8 cellular contexts compared by ENCODE assay signal in genomic region chr11:47215366-47215925, GRCh38. TPM values are rescaled to one million over a fixed set of nuclear protein-coding genes. Genes with fewer than 3 reads are reported as not detected.
A peak's percentile ranks its signal among the peaks of the same experiment; 100 is the strongest.
DNase-seq lines count a peak whose midpoint lies in the region; ATAC-seq and TF ChIP-seq lines count a peak whose summit lies in the region.

No MANE protein-coding gene starts in this region.

- peaks cover 0 to 33% (median 8%) of the 10 kb centered on the region in 9 donors for H3K36me3 ChIP-seq in heart left ventricle
- H3K36me3 ChIP-seq in SJSA1: peaks cover 19% of the 10 kb centered on the region

- peak overlapping the region; percentile 37 to 81 (median 68) for H3K4me3 ChIP-seq in heart left ventricle
- H3K4me3 ChIP-seq in SJSA1: peak overlapping the region; percentile 45
- H3K4me3 ChIP-seq in fibroblast of pulmonary artery (replicated peaks; ENCODE audit: low read depth, low read length): peak overlapping the region; percentile 73

- H3K4me1 ChIP-seq in heart left ventricle: peaks cover 3 to 49% (median 20%) of the 10 kb centered on the region in 12 donors
- H3K4me1 ChIP-seq in SJSA1 (replicated peaks): peaks cover 32% of the 10 kb centered on the region

- no peak for TF ChIP-seq CTCF in heart left ventricle (IDR thresholded peaks at IDR 0.05)
- no peak for TF ChIP-seq CTCF in fibroblast of pulmonary artery (IDR thresholded peaks at IDR 0.05; ENCODE audit: low read length, missing control alignments)

- ATAC-seq in heart left ventricle: no peak
- no peak for ATAC-seq in left ventricle myocardium superior
- no peak for ATAC-seq in GM21381 (IDR thresholded peaks at IDR 0.05; ENCODE audit: unreplicated experiment)
- no peak for ATAC-seq in HG03457 (IDR thresholded peaks at IDR 0.05; ENCODE audit: unreplicated experiment)

- intact Hi-C loops in heart left ventricle (cut with DNase I): loop anchor here in 4 of 10 donors (1.0 to 5.0 kb wide), 7 partner anchors 29 to 42 kb away; partner anchors contain the start of genes ARFGAP2 (in 2 of the 4), PACSIN3 (in 2 of the 4) and NR1H3 (in 1 of the 4)
- intact Hi-C loops in left ventricle myocardium superior (cut with micrococcal nuclease): no loop called here

- DNase-seq in heart left ventricle (no peak), left ventricle myocardium superior (no peak), SJSA1 (ENCODE audit: low read depth in 1 of 2, low spot score in 2 of 2) (no peak), fibroblast of pulmonary artery (ENCODE audit: low read depth) (no peak), putamen (ENCODE audit: low spot score) (peak; percentile 5), SW480 (ENCODE audit: low spot score) (no peak)

- H3K9me3 ChIP-seq in heart left ventricle (no peaks in the 10 kb centered on the region), SJSA1 (replicated peaks) (no peaks in the 10 kb centered on the region)

- H3K27ac ChIP-seq in heart left ventricle: peak overlapping the region; percentile 81 to 97 (median 94)
- H3K27ac ChIP-seq in SJSA1: peak overlapping the region; percentile 86

- WGBS in heart left ventricle, 4 donors: 11 to 16% (median 14%) methylated on average over 12 to 15 of the region's 15 CpGs

- H3K27me3 ChIP-seq in heart left ventricle (no peaks in the 10 kb centered on the region), SJSA1 (replicated peaks) (no peaks in the 10 kb centered on the region)

- TF ChIP-seq POLR2A in heart left ventricle (IDR thresholded peaks at IDR 0.05): no peak

RNA-seq across cellular contexts. Expression of gene DDB2, which starts 0.7 kb away (rescaled TPM):
- total RNA-seq in heart left ventricle: 10 to 100 TPM in 4 of 9 donors, 1 to 10 TPM in 5; 8.0 to 28.5 (median 9.7) TPM
- polyA plus RNA-seq in heart left ventricle: 10 to 100 TPM in 1 of 2 donors, 1 to 10 TPM in 1; 8.1 to 11.7 TPM
- 9.5 TPM for total RNA-seq in left ventricle myocardium superior
- 41.3 and 63.5 TPM in 2 replicates for total RNA-seq in SJSA1 (2014; rRNA removed; shearing (Covaris generic))

RNA-seq across cellular contexts. Expression of gene PACSIN3, which starts 29.2 kb away (rescaled TPM):
- total RNA-seq in heart left ventricle (100 to 1,000 TPM; 127 to 330 (median 211) TPM), left ventricle myocardium superior (150 TPM)
- 100 to 1,000 TPM; 123 to 282 TPM for polyA plus RNA-seq in heart left ventricle
- 18.8 and 23.2 TPM in 2 replicates for total RNA-seq in SJSA1 (2014; rRNA removed; shearing (Covaris generic))

RNA-seq across cellular contexts. Expression of gene ACP2, which starts 33.2 kb away (rescaled TPM):
- total RNA-seq in heart left ventricle (10 to 100 TPM; 18.0 to 60.4 (median 26.6) TPM), left ventricle myocardium superior (20.3 TPM)
- 10 to 100 TPM; 25.3 to 44.7 TPM for polyA plus RNA-seq in heart left ventricle
- 29.8 and 34.4 TPM in 2 replicates for total RNA-seq in SJSA1 (2014; rRNA removed; shearing (Covaris generic))

RNA-seq across cellular contexts. Expression of gene ARFGAP2, which starts 38.8 kb away (rescaled TPM):
- 10 to 100 TPM; 47.5 to 96.1 (median 61.3) TPM for total RNA-seq in heart left ventricle
- 10 to 100 TPM; 49.7 to 79.1 TPM for polyA plus RNA-seq in heart left ventricle
- total RNA-seq in left ventricle myocardium superior: 48.0 TPM
- total RNA-seq in SJSA1 (2014; rRNA removed; shearing (Covaris generic)): 58.5 and 134 TPM in 2 replicates

RNA-seq across cellular contexts. Expression of gene NR1H3, which starts 42.4 kb away (rescaled TPM):
- total RNA-seq in heart left ventricle (10 to 100 TPM in 5 of 9 donors, 1 to 10 TPM in 4; 3.9 to 38.5 (median 11.9) TPM), left ventricle myocardium superior (15.6 TPM)
- polyA plus RNA-seq in heart left ventricle: 10 to 100 TPM; 11.4 to 17.5 TPM
- total RNA-seq in SJSA1 (2014; rRNA removed; shearing (Covaris generic)): 11.1 and 11.8 TPM in 2 replicates
